ENCODE assay signal across 1 cellular context in the genomic region with DNA sequence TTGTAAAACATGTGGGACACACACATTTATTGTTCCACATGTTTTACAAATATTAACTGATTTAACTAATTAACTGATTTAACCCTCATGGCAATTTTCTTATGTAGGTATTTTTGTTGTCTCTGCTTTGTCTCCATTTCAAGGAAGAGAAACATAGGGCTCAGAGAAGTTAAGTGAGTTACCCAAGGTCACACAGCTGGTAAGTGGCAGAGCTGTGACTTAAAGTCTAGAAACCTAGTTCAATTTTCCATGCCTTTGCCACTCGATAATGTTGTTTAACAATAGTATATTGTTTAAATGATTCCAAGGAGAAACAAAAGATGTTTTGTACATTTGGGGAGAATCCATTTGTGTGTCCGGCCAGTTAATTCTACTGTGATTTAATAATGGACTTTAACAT.
TF ChIP-seq lines count a peak whose summit lies in the region.

No MANE protein-coding gene starts in this region.

TF ChIP-seq in HCT116, 20 proteins besides CTCF, POLR2A, EP300 and RAD21 (continued from another document):
- TF ChIP-seq TCF7L2 (IDR thresholded peaks at IDR 0.05; ENCODE audit: borderline replicate concordance, extremely low read depth, insufficient read depth, insufficient read length): no peak
